11 cellular contexts compared by ENCODE assay signal in genomic region chr13:21595546-21595822, GRCh38. TPM values are rescaled to one million over a fixed set of nuclear protein-coding genes. Genes with fewer than 3 reads are reported as not detected.
DNase-seq lines count a peak whose midpoint lies in the region; ATAC-seq lines count a peak whose summit lies in the region.
"Had no signal": no experiment of that assay in that cellular context is flagged by ENCODE, and none has a peak within 500 bp of the region (broad histone marks: within the 10 kb centered on the region; RNA-seq: fewer than 3 reads in every experiment).

No MANE protein-coding gene starts in this region.

- H3K27ac Mint-ChIP-seq in IgD-negative memory B cell: peak overlapping the region; percentile 48 to 88 (median 77)
- no peak overlapping the region for H3K27ac Mint-ChIP-seq in stimulated activated effector memory CD8-positive, alpha-beta T cell treated with anti-CD3 and anti-CD28 coated beads, Interleukin-12 subunit alpha, Interleukin-12 subunit beta, amount 100 ng/mL, for 72 hours

- DNase-seq in stimulated activated effector memory CD8-positive, alpha-beta T cell treated with anti-CD3 and anti-CD28 coated beads, Interleukin-12 subunit alpha, Interleukin-12 subunit beta, amount 100 ng/mL, for 72 hours (ENCODE audit: low spot score in 2 of 2): no peak
- DNase-seq in medulla oblongata (ENCODE audit: extremely low spot score) (no peak), NCI-H2081 treated with DMSO at 0.1 percent for 48 hours (lab: John Stamatoyannopoulos, UW) (no peak), NCI-H2171 treated with DMSO at 0.1 percent for 48 hours (lab: John Stamatoyannopoulos, UW) (no peak)
- DNase-seq: GOT3, KG1, left ventricle myocardium superior, NCI-H510A had no signal

- H3K4me1 Mint-ChIP-seq in IgD-negative memory B cell: peaks cover 69 to 74% (median 71%) of the 10 kb centered on the region in 3 donors
- peaks cover 69% of the 10 kb centered on the region for H3K4me1 Mint-ChIP-seq in stimulated activated effector memory CD8-positive, alpha-beta T cell treated with anti-CD3 and anti-CD28 coated beads, Interleukin-12 subunit alpha, Interleukin-12 subunit beta, amount 100 ng/mL, for 72 hours

- ATAC-seq in GM19351 (IDR thresholded peaks at IDR 0.05; ENCODE audit: unreplicated experiment) (peak; percentile 66), HG02763 (IDR thresholded peaks at IDR 0.05; ENCODE audit: unreplicated experiment) (peak; percentile 65)
- peak; percentile 55 for ATAC-seq in stimulated activated effector memory CD8-positive, alpha-beta T cell treated with anti-CD3 and anti-CD28 coated beads, Interleukin-12 subunit alpha, Interleukin-12 subunit beta, amount 100 ng/mL, for 72 hours

- H3K27me3 Mint-ChIP-seq in IgD-negative memory B cell: no peaks in the 10 kb centered on the region

- H3K4me3 Mint-ChIP-seq in IgD-negative memory B cell: peak overlapping the region in 3 of 4 donors; percentile 61 to 89 (median 69)
- no peak overlapping the region for H3K4me3 Mint-ChIP-seq in stimulated activated effector memory CD8-positive, alpha-beta T cell treated with anti-CD3 and anti-CD28 coated beads, Interleukin-12 subunit alpha, Interleukin-12 subunit beta, amount 100 ng/mL, for 72 hours

- peaks cover 10% of the 10 kb centered on the region for H3K36me3 Mint-ChIP-seq in IgD-negative memory B cell
- H3K36me3 Mint-ChIP-seq in stimulated activated effector memory CD8-positive, alpha-beta T cell treated with anti-CD3 and anti-CD28 coated beads, Interleukin-12 subunit alpha, Interleukin-12 subunit beta, amount 100 ng/mL, for 72 hours: peaks cover 12% of the 10 kb centered on the region

- no peaks in the 10 kb centered on the region for H3K9me3 Mint-ChIP-seq in IgD-negative memory B cell
- no peaks in the 10 kb centered on the region for H3K9me3 Mint-ChIP-seq in stimulated activated effector memory CD8-positive, alpha-beta T cell treated with anti-CD3 and anti-CD28 coated beads, Interleukin-12 subunit alpha, Interleukin-12 subunit beta, amount 100 ng/mL, for 72 hours

RNA-seq across cellular contexts. Expression of gene MICU2, which starts 8.5 kb away (rescaled TPM):
- 53.3 TPM for polyA plus RNA-seq in IgD-negative memory B cell
